Comparison of ENCODE assay signal across 1 cellular context in genomic region chr3:167078070-167078622, GRCh38.
TF ChIP-seq lines count a peak whose summit lies in the region.

No MANE protein-coding gene starts in this region.

TF ChIP-seq in H1, 55 proteins besides CTCF, POLR2A, EP300 and RAD21 (continued from another document):
- TF ChIP-seq ATF2 (IDR thresholded peaks at IDR 0.05; ENCODE audit: low read length) (no peak), JUN (IDR thresholded peaks at IDR 0.05; ENCODE audit: low read depth, low read length) (no peak), POU5F1 (IDR thresholded peaks at IDR 0.05; ENCODE audit: low read depth, low read length) (no peak), GABPA (IDR thresholded peaks at IDR 0.05; ENCODE audit: borderline replicate concordance, insufficient read depth, low read length) (no peak), KDM5A (IDR thresholded peaks at IDR 0.05; ENCODE audit: low read length) (no peak)
